8 cellular contexts compared by ENCODE assay signal in the genomic region with DNA sequence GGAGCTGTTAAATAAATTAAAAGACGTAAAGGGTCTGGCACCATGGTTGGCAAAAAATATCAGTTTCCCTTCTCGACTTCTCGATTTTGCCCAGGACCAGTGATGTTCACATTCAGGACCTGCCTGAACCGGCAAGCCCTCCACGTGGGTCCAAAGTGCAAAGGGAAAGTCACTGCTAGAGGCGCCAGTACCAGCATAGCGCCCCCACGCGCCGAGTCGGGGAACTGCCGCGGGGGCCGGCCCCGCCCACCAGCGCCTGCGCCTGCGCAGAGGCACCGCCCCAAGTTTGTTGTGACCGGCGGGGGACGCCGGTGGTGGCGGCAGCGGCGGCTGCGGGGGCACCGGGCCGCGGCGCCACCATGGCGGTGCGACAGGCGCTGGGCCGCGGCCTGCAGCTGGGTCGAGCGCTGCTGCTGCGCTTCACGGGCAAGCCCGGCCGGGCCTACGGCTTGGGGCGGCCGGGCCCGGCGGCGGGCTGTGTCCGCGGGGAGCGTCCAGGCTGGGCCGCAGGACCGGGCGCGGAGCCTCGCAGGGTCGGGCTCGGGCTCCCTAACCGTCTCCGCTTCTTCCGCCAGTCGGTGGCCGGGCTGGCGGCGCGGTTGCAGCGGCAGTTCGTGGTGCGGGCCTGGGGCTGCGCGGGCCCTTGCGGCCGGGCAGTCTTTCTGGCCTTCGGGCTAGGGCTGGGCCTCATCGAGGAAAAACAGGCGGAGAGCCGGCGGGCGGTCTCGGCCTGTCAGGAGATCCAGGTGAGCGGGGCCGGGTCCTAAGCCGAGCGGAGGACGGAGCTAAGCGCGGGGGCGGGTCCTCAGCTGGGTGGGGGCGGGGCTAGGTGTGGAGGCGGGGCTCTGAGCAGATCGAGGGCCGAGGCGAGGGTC. TPM values are rescaled to one million over a fixed set of nuclear protein-coding genes. Genes with fewer than 3 reads are reported as not detected.
DNase-seq lines count a peak whose midpoint lies in the region; ATAC-seq and TF ChIP-seq lines count a peak whose summit lies in the region.

A gene (plus strand): TSS at position 269 of the 875 bp plus-strand sequence. CDS start 91 bp downstream, at position 360.

- no peak for TF ChIP-seq POLR2A in stomach (IDR thresholded peaks at IDR 0.05)

- H3K36me3 Mint-ChIP-seq in CD14-positive monocyte (peaks cover 13 to 27% of the 10 kb centered on the region in 2 donors), neural crest cell (ENCODE audit: low read depth) (no peaks in the 10 kb centered on the region)

- peaks cover 0 to 2% (median 1%) of the 10 kb centered on the region in 3 donors for H3K27me3 Mint-ChIP-seq in CD14-positive monocyte (ENCODE audit: low read depth in 3 of 3)
- peaks cover 4% of the 10 kb centered on the region for H3K27me3 Mint-ChIP-seq in neural crest cell (ENCODE audit: low read depth)

- peaks cover 8 to 22% (median 19%) of the 10 kb centered on the region in 4 donors for H3K36me3 ChIP-seq in stomach

- H3K4me3 Mint-ChIP-seq in CD14-positive monocyte (peak within 1 kb of the TSS; percentile 80 to 89), neural crest cell (peak within 1 kb of the TSS; percentile 91)

- no peaks in the 10 kb centered on the region for H3K27me3 ChIP-seq in foreskin keratinocyte
- peaks cover 0 to 3% (median 0%) of the 10 kb centered on the region in 3 donors for H3K27me3 ChIP-seq in stomach

- ATAC-seq in GM19467 (IDR thresholded peaks at IDR 0.05; ENCODE audit: unreplicated experiment) (peak; percentile 58), foreskin keratinocyte (peak; percentile 81)

- TF ChIP-seq CTCF in CD14-positive monocyte (IDR thresholded peaks at IDR 0.05) (peak; percentile 99), LNCAP (IDR thresholded peaks at IDR 0.05) (peak; percentile 91), foreskin keratinocyte (conservative IDR thresholded peaks at IDR 0.05) (peak; percentile 99), neural crest cell (conservative IDR thresholded peaks at IDR 0.05) (peak; percentile 99), stomach (IDR thresholded peaks at IDR 0.05) (peak in 5 of 7 experiments; percentile 85 to 100 (median 98))

- H3K27ac ChIP-seq in foreskin keratinocyte (peak within 1 kb of the TSS; percentile 67), stomach (peak within 1 kb of the TSS; percentile 91 to 95 (median 94))

- intact Hi-C loops in CD14-positive monocyte (cut with micrococcal nuclease), result loop anchor here in 1 of 2 donors (2.0 to 5.0 kb wide), 2 partner anchors 27 to 56 kb away; a partner anchor contains a TSS
- intact Hi-C loops in stomach (cut with DNase I; ENCODE audit: low total_unique reads), result loop anchor here (5.0 kb wide), 1 partner anchor 106 kb away; no protein-coding TSS in a partner anchor

- WGBS in stomach, 5 donors, result 1 to 2% (median 1%) methylated on average over 48 to 93 of the region's 93 CpGs

- H3K9me3 ChIP-seq in stomach, result no peaks in the 10 kb centered on the region

- DNase-seq in CD14-positive monocyte (ENCODE audit: low spot score) (peak; percentile 85), SHP77 treated with DMSO at 0.1 percent for 48 hours (lab: John Stamatoyannopoulos, UW) (peak; percentile 49), foreskin keratinocyte (peak; percentile 39 to 68), neural crest cell (ENCODE audit: low read depth, low spot score) (peak; percentile 92), stomach (peak; percentile 84)
- peak; percentile 75 to 85 (median 79) for DNase-seq in activated naive CD4-positive, alpha-beta T cell (lab: John Stamatoyannopoulos, UW)

- H3K4me1 Mint-ChIP-seq in CD14-positive monocyte, result peaks cover 19% of the 10 kb centered on the region
- H3K4me1 Mint-ChIP-seq in neural crest cell, result peaks cover 19% of the 10 kb centered on the region

- H3K9me3 Mint-ChIP-seq in CD14-positive monocyte (peaks cover 0 to 18% (median 10%) of the 10 kb centered on the region in 7 donors), neural crest cell (peaks cover 5% of the 10 kb centered on the region)

- peak within 1 kb of the TSS; percentile 86 to 99 (median 98) for H3K4me3 ChIP-seq in stomach

- TF ChIP-seq EP300 in stomach (IDR thresholded peaks at IDR 0.05), result no peak

- H3K4me1 ChIP-seq in foreskin keratinocyte (no peaks in the 10 kb centered on the region), stomach (peaks cover 19 to 38% (median 33%) of the 10 kb centered on the region in 4 donors)

- H3K27ac Mint-ChIP-seq in CD14-positive monocyte (peak within 1 kb of the TSS; percentile 19 to 87 (median 81)), neural crest cell (ENCODE audit: unreplicated experiment) (peak within 1 kb of the TSS; percentile 71)

RNA-seq across cellular contexts. Expression of the gene that starts here (rescaled TPM):
- 10 to 100 TPM; 24.0 to 32.7 TPM for polyA plus RNA-seq in CD14-positive monocyte
- 55.8 and 56.8 TPM in 2 replicates for total RNA-seq in foreskin keratinocyte
- polyA plus RNA-seq in foreskin keratinocyte, result 51.2 and 55.1 TPM in 2 replicates
- total RNA-seq in neural crest cell, result 14.0 and 16.5 TPM in 2 replicates
- total RNA-seq in stomach, result 100 to 1,000 TPM in 1 of 5 donors, 10 to 100 TPM in 4; 21.0 to 169 (median 42.4) TPM
- 10 to 100 TPM; 53.2 to 74.1 (median 69.9) TPM for polyA plus RNA-seq in stomach

Comparison
In these comparisons a context has a peak if more than half of its experiments do, and no peak if none do; other contexts are left out.
1. Peak in every context shown above with its lines: DNase-seq, ATAC-seq, H3K4me3 ChIP-seq and H3K27ac ChIP-seq.